ENCODE assay signal across 8 cellular contexts in genomic region chr5:141968914-141969608, GRCh38. TPM values are rescaled to one million over a fixed set of nuclear protein-coding genes. Genes with fewer than 3 reads are reported as not detected.
DNase-seq lines count a peak whose midpoint lies in the region; TF ChIP-seq lines count a peak whose summit lies in the region.

Gene RNF14, plus strand, starts transcription at chr5:141969105. Its CDS starts 4,484 bp downstream, at chr5:141973589.

- DNase-seq in G401 (ENCODE audit: low spot score) (peak; percentile 91), GOT3 (lab: John Stamatoyannopoulos, UW) (peak; percentile 93), SHP77 (lab: John Stamatoyannopoulos, UW) (peak; percentile 72 to 89), fibroblast of villous mesenchyme (ENCODE audit: low read depth) (peak; percentile 94)
- peak; percentile 97 for DNase-seq in activated effector memory CD4-positive, alpha-beta T cell treated with anti-CD3 and anti-CD28 coated beads, Interleukin-2, amount 50 U/mL, for 16 hours

- H3K27me3 ChIP-seq in neuron (ENCODE audit: insufficient read depth, low read length) (no peaks in the 10 kb centered on the region), subcutaneous abdominal adipose tissue (ENCODE audit: control insufficient read depth in 5 of 5, insufficient read depth in 4 of 5, low read length in 5 of 5) (no peaks in the 10 kb centered on the region)

- in situ Hi-C loops in G401 (cut with HindIII; ENCODE audit: low sequenced_read_pairs): no loop called here

- H3K9me3 ChIP-seq in neuron (ENCODE audit: low read length) (no peaks in the 10 kb centered on the region), subcutaneous abdominal adipose tissue (ENCODE audit: control insufficient read depth in 5 of 5, low read length in 5 of 5) (no peaks in the 10 kb centered on the region)

- peak within 1 kb of the TSS; percentile 85 for H3K27ac ChIP-seq in subcutaneous abdominal adipose tissue (ENCODE audit: low read depth, low read length)

- peak within 1 kb of the TSS; percentile 91 for H2AFZ ChIP-seq in neuron (ENCODE audit: low read depth, low read length)

- H3K9ac ChIP-seq in subcutaneous abdominal adipose tissue (ENCODE audit: low read length in 5 of 5): peak within 1 kb of the TSS; percentile 93 to 99 (median 98)

- peaks cover 13% of the 10 kb centered on the region for H3K4me1 ChIP-seq in neuron (ENCODE audit: insufficient read depth, low read length)
- H3K4me1 ChIP-seq in subcutaneous abdominal adipose tissue (ENCODE audit: control insufficient read depth in 5 of 5, insufficient read depth in 5 of 5, low read length in 5 of 5): peaks cover 5 to 33% (median 23%) of the 10 kb centered on the region in 5 donors

- peak within 1 kb of the TSS; percentile 80 for H3K4me3 ChIP-seq in fibroblast of villous mesenchyme (ENCODE audit: low read depth, low read length)
- peak within 1 kb of the TSS; percentile 98 for H3K4me3 ChIP-seq in neuron (ENCODE audit: low read length)
- peak within 1 kb of the TSS; percentile 79 to 95 (median 93) for H3K4me3 ChIP-seq in subcutaneous abdominal adipose tissue (ENCODE audit: low read depth in 1 of 5, low read length in 5 of 5)

- H3K36me3 ChIP-seq in neuron (ENCODE audit: insufficient read depth, low read length) (peaks cover 16% of the 10 kb centered on the region), subcutaneous abdominal adipose tissue (ENCODE audit: control insufficient read depth in 5 of 5, insufficient read depth in 5 of 5, low read length in 5 of 5) (peaks cover 6 to 15% (median 10%) of the 10 kb centered on the region in 5 donors)

- peak; percentile 98 for TF ChIP-seq CTCF in LNCAP (IDR thresholded peaks at IDR 0.05)
- peak; percentile 63 for TF ChIP-seq CTCF in fibroblast of villous mesenchyme (IDR thresholded peaks at IDR 0.05; ENCODE audit: insufficient read depth, low read depth, low read length)

RNA-seq across cellular contexts. Expression of gene RNF14, which starts in this region (rescaled TPM):
- 61.5 and 65.6 TPM in 2 replicates for total RNA-seq in G401 (2014; rRNA removed; shearing (Covaris generic))
- 56.7 and 76.9 TPM in 2 replicates for total RNA-seq in fibroblast of villous mesenchyme

Comparison
In these comparisons a context has a peak if more than half of its experiments do, and no peak if none do; other contexts are left out.
1. Peak in every context shown above with its lines: DNase-seq, H3K4me3 ChIP-seq and H3K27ac ChIP-seq.